Comparison of ENCODE assay signal across 14 cellular contexts in genomic region chr6:21738180-21739094, GRCh38.
DNase-seq lines count a peak whose midpoint lies in the region; ATAC-seq and TF ChIP-seq lines count a peak whose summit lies in the region.
"Had no signal": no experiment of that assay in that cellular context is flagged by ENCODE, and none has a peak within 500 bp of the region (broad histone marks: within the 10 kb centered on the region; RNA-seq: fewer than 3 reads in every experiment).

No MANE protein-coding gene starts in this region.

- POLR2A ChIA-PET in MCF 10A (lab: Yijun Ruan, JAX) (interaction anchor here (0.7 kb wide), 1 partner anchor 518 kb away, joined by 3 read pairs; no protein-coding TSS in a partner anchor), PC-9 (lab: Charles Lee; ENCODE audit: unreplicated experiment) (interaction anchor here (0.6 to 0.7 kb wide), 2 partner anchors 31 to 69 kb away, joined by 4 to 6 read pairs; no protein-coding TSS in a partner anchor)

- H3K79me2 ChIP-seq in mammary epithelial cell (ENCODE audit: insufficient read depth, low read length) (no peaks in the 10 kb centered on the region), PC-9 (ENCODE audit: low read depth) (no peaks in the 10 kb centered on the region)

- TF ChIP-seq CTCF in MCF 10A (IDR thresholded peaks at IDR 0.05; ENCODE audit: unreplicated experiment), result no peak
- TF ChIP-seq CTCF in mammary epithelial cell (conservative IDR thresholded peaks at IDR 0.05 in 1 of 2, IDR thresholded peaks at IDR 0.05 in 1 of 2; ENCODE audit: extremely low read depth in 1 of 2, insufficient read depth in 1 of 2, low read depth in 1 of 2, low read length in 2 of 2), result no peak
- TF ChIP-seq CTCF in PC-9 (conservative IDR thresholded peaks at IDR 0.05), result no peak
- no peak for TF ChIP-seq CTCF in upper lobe of right lung (IDR thresholded peaks at IDR 0.05)
- TF ChIP-seq CTCF in spleen (IDR thresholded peaks at IDR 0.05 in 8 of 11, conservative IDR thresholded peaks at IDR 0.05 in 3 of 11), result no peak

- H3K27me3 ChIP-seq in mammary epithelial cell (ENCODE audit: insufficient read depth, low read length), result no peaks in the 10 kb centered on the region
- no peaks in the 10 kb centered on the region for H3K27me3 ChIP-seq in PC-9 (ENCODE audit: insufficient read depth, low read depth)
- no peaks in the 10 kb centered on the region for H3K27me3 ChIP-seq in upper lobe of right lung
- H3K27me3 ChIP-seq in spleen (replicated peaks in 1 of 7), result no peaks in the 10 kb centered on the region
- H3K27me3 ChIP-seq: dorsolateral prefrontal cortex, SJCRH30 had no signal

- no peaks in the 10 kb centered on the region for H3K36me3 Mint-ChIP-seq in MCF 10A (ENCODE audit: insufficient read depth, unreplicated experiment)

- dilution Hi-C loops in mammary epithelial cell (cut with HindIII; ENCODE audit: low sequenced_read_pairs), result no loop called here

- no peaks in the 10 kb centered on the region for H3K9me3 Mint-ChIP-seq in MCF 10A (ENCODE audit: unreplicated experiment)

- intact Hi-C loops in MCF 10A (cut with micrococcal nuclease), result no loop called here
- intact Hi-C loops in mammary epithelial cell (cut with micrococcal nuclease), result no loop called here
- intact Hi-C loops in PC-9 (cut with micrococcal nuclease; ENCODE audit: unreplicated experiment), result loop anchor here (2.0 to 10.0 kb wide), 3 partner anchors 26 to 1156 kb away; no protein-coding TSS in a partner anchor
- intact Hi-C loops in upper lobe of right lung (cut with DNase I), result no loop called here
- intact Hi-C loops in spleen (cut with DNase I; ENCODE audit: low total_unique reads), result no loop called here

- no peak for DNase-seq in MCF 10A (ENCODE audit: unreplicated experiment)
- DNase-seq in mammary epithelial cell, result no peak
- DNase-seq in PC-9, result peak; percentile 65 to 93
- DNase-seq in iris pigment epithelial cell (ENCODE audit: low read depth), result peak; percentile 72
- DNase-seq in upper lobe of right lung, result no peak
- DNase-seq in NCI-H2227 (lab: John Stamatoyannopoulos, UW; ENCODE audit: unreplicated experiment), result no peak
- DNase-seq in activated CD8-positive, alpha-beta memory T cell treated with anti-CD3 and anti-CD28 coated beads, Interleukin-2, amount 50 U/mL, for 48 hours, result no peak
- DNase-seq in spleen, result no peak
- DNase-seq: activated CD4-positive, alpha-beta T cell treated with anti-CD3 and anti-CD28 coated beads for 48 hours; activated gamma-delta T cell; dorsolateral prefrontal cortex; stimulated activated CD8-positive, alpha-beta memory T cell treated with anti-CD3 and anti-CD28 coated beads, Interleukin-4, amount 100 ng/mL, for 48 hours had no signal

- H3K4me3 ChIP-seq in mammary epithelial cell (replicated peaks in 1 of 3; ENCODE audit: insufficient read depth in 1 of 3, low read depth in 2 of 3, low read length in 3 of 3) (no peak overlapping the region), PC-9 (peak overlapping the region; percentile 49; the same call in 1 of the 2 replicates), upper lobe of right lung (no peak overlapping the region), spleen (no peak overlapping the region)
- H3K4me3 ChIP-seq: dorsolateral prefrontal cortex, SJCRH30, skin epidermis had no signal

- H3K27me3 Mint-ChIP-seq in MCF 10A (ENCODE audit: insufficient read depth, unreplicated experiment), result no peaks in the 10 kb centered on the region

- peaks cover 29% of the 10 kb centered on the region for H3F3A ChIP-seq in PC-9 (ENCODE audit: insufficient read depth, low read depth)

- H2AFZ ChIP-seq in mammary epithelial cell (ENCODE audit: low read depth, low read length), result no peak overlapping the region
- H2AFZ ChIP-seq in PC-9, result 0 out of 2 replicates have a peak overlapping the region, but pooled peaks have one; percentile 36

- peak overlapping the region; percentile 66 for H3K27ac Mint-ChIP-seq in MCF 10A (ENCODE audit: low read depth, unreplicated experiment)

- WGBS in mammary epithelial cell (ENCODE audit: low coverage, missing lambda C conversion rate), result 35% methylated on average over 5 of the region's 5 CpGs
- WGBS in spleen, 5 donors, result 80 to 90% (median 88%) methylated on average over 5 of the region's 5 CpGs

- no peak overlapping the region for H3K9ac ChIP-seq in mammary epithelial cell (ENCODE audit: insufficient read depth, low read length)

- no peak overlapping the region for H3K4me3 Mint-ChIP-seq in MCF 10A (ENCODE audit: unreplicated experiment)

- H3K9me2 ChIP-seq in PC-9 (ENCODE audit: insufficient read depth), result no peaks in the 10 kb centered on the region

- peak; percentile 88 for ATAC-seq in upper lobe of right lung

- peaks cover 46% of the 10 kb centered on the region for H3K4me1 Mint-ChIP-seq in MCF 10A (ENCODE audit: insufficient read depth, unreplicated experiment)

- H3K9me3 ChIP-seq in mammary epithelial cell (replicated peaks; ENCODE audit: insufficient read depth, low read length) (no peaks in the 10 kb centered on the region), PC-9 (ENCODE audit: insufficient read depth, low read depth) (no peaks in the 10 kb centered on the region), upper lobe of right lung (no peaks in the 10 kb centered on the region), spleen (no peaks in the 10 kb centered on the region)
- H3K9me3 ChIP-seq: SJCRH30 had no signal

- no peaks in the 10 kb centered on the region for H3K36me3 ChIP-seq in mammary epithelial cell (ENCODE audit: insufficient read depth, low read length)
- no peaks in the 10 kb centered on the region for H3K36me3 ChIP-seq in PC-9 (ENCODE audit: low read depth)
- H3K36me3 ChIP-seq in upper lobe of right lung, result no peaks in the 10 kb centered on the region
- no peaks in the 10 kb centered on the region for H3K36me3 ChIP-seq in spleen
- H3K36me3 ChIP-seq: SJCRH30 had no signal

- BruUV-seq in MCF 10A (replicated peaks; lab: Mats Ljungman, UMichigan), result no TSS peak
- BruUV-seq in mammary epithelial cell (replicated peaks; lab: Mats Ljungman, UMichigan), result no TSS peak
- BruUV-seq in PC-9 (replicated peaks; lab: Mats Ljungman, UMichigan), result no TSS peak

- in situ Hi-C loops in mammary epithelial cell (cut with MboI; ENCODE audit: low sequenced_read_pairs in 2 of 2), result no loop called here

- no peak for TF ChIP-seq POLR2A in spleen (IDR thresholded peaks at IDR 0.05)

- H3K4me1 ChIP-seq in mammary epithelial cell (ENCODE audit: insufficient read depth, low read length), result peaks cover 21% of the 10 kb centered on the region
- H3K4me1 ChIP-seq in PC-9 (replicated peaks; ENCODE audit: insufficient read depth), result peaks cover 67% of the 10 kb centered on the region
- peaks cover 16% of the 10 kb centered on the region for H3K4me1 ChIP-seq in upper lobe of right lung
- H3K4me1 ChIP-seq in spleen, result peaks cover 0 to 18% (median 8%) of the 10 kb centered on the region in 6 donors

- H3K4me2 ChIP-seq in mammary epithelial cell (ENCODE audit: insufficient read depth, low read depth, low read length), result no peak overlapping the region
- peak overlapping the region; percentile 86 for H3K4me2 ChIP-seq in PC-9

- no peaks in the 10 kb centered on the region for H4K20me1 ChIP-seq in mammary epithelial cell (ENCODE audit: insufficient read depth, low read length)
- no peaks in the 10 kb centered on the region for H4K20me1 ChIP-seq in PC-9 (ENCODE audit: insufficient read depth)

- CTCF ChIA-PET in MCF 10A (lab: Yijun Ruan, JAX) (interaction anchor here (0.7 kb wide), 1 partner anchor 22 kb away, joined by 4 read pairs; no protein-coding TSS in a partner anchor), mammary epithelial cell (lab: Charles Lee; ENCODE audit: low non-redundant PET) (no interaction called here), PC-9 (lab: Charles Lee) (interaction anchor here (0.7 to 0.9 kb wide), 2 partner anchors 142 to 315 kb away, joined by 5 read pairs; no protein-coding TSS in a partner anchor)

- H3K27ac ChIP-seq in mammary epithelial cell (ENCODE audit: insufficient read depth, low read depth, low read length), result no peak overlapping the region
- H3K27ac ChIP-seq in PC-9, result peak overlapping the region; percentile 77
- peak overlapping the region; percentile 18 for H3K27ac ChIP-seq in upper lobe of right lung
- H3K27ac ChIP-seq in spleen, result no peak overlapping the region
- H3K27ac ChIP-seq: dorsolateral prefrontal cortex, SJCRH30 had no signal

Comparison
In these comparisons a context has a peak if more than half of its experiments do, and no peak if none do; other contexts are left out.
1. DNase-seq: peak in PC-9 (2 of 2) and iris pigment epithelial cell (single experiment); none in MCF 10A (single experiment), mammary epithelial cell (single experiment), upper lobe of right lung (single experiment), NCI-H2227 (single experiment), activated CD8-positive, alpha-beta memory T cell treated with anti-CD3 and anti-CD28 coated beads, Interleukin-2, amount 50 U/mL, for 48 hours (single experiment) and spleen (single experiment).
2. H3K27ac ChIP-seq: peak in PC-9 (single experiment) and upper lobe of right lung (single experiment); none in mammary epithelial cell (single experiment) and spleen (0 of 8).